2 cellular contexts compared by ENCODE assay signal in genomic region chr4:7516116-7516772, GRCh38.
TF ChIP-seq lines count a peak whose summit lies in the region.

No MANE protein-coding gene starts in this region.

TF ChIP-seq in H1, 55 proteins besides CTCF, POLR2A, EP300 and RAD21:
- TF ChIP-seq HDAC2 (IDR thresholded peaks at IDR 0.05; ENCODE audit: borderline replicate concordance in 1 of 2, low read depth in 2 of 2, low read length in 2 of 2) (no peak), EGR1 (IDR thresholded peaks at IDR 0.05; ENCODE audit: borderline replicate concordance, low read depth, low read length) (no peak), POLR2AphosphoS5 (IDR thresholded peaks at IDR 0.05; ENCODE audit: low read depth, low read length) (no peak), E2F6 (IDR thresholded peaks at IDR 0.05) (no peak), ATF2 (IDR thresholded peaks at IDR 0.05; ENCODE audit: low read length) (no peak), CHD2 (IDR thresholded peaks at IDR 0.05; ENCODE audit: low read length) (no peak), TAF7 (optimal IDR thresholded peaks at IDR 0.05; ENCODE audit: borderline replicate concordance, low read depth, low read length) (no peak), CEBPB (IDR thresholded peaks at IDR 0.05; ENCODE audit: low read depth, low read length) (no peak), NRF1 (IDR thresholded peaks at IDR 0.05; ENCODE audit: low read depth, low read length) (no peak), TBP (IDR thresholded peaks at IDR 0.05; ENCODE audit: low read depth, low read length) (no peak), TAF1 (IDR thresholded peaks at IDR 0.05; ENCODE audit: low read depth, low read length) (no peak)
TF ChIP-seq in H1: peak in this region for 0.

TF ChIP-seq in SK-N-SH, 30 proteins besides CTCF, POLR2A, EP300 and RAD21:
- TF ChIP-seq IRF3 (IDR thresholded peaks at IDR 0.05; ENCODE audit: low read depth, low read length) (no peak), RXRA (IDR thresholded peaks at IDR 0.05; ENCODE audit: borderline replicate concordance, low read depth) (no peak), USF1 (IDR thresholded peaks at IDR 0.05; ENCODE audit: borderline replicate concordance, low read depth) (no peak), JUND (IDR thresholded peaks at IDR 0.05) (no peak), RCOR1 (IDR thresholded peaks at IDR 0.05; ENCODE audit: low read length) (no peak), SMC3 (IDR thresholded peaks at IDR 0.05; ENCODE audit: low read depth, low read length) (no peak)
